13 cellular contexts compared by ENCODE assay signal in the genomic region with DNA sequence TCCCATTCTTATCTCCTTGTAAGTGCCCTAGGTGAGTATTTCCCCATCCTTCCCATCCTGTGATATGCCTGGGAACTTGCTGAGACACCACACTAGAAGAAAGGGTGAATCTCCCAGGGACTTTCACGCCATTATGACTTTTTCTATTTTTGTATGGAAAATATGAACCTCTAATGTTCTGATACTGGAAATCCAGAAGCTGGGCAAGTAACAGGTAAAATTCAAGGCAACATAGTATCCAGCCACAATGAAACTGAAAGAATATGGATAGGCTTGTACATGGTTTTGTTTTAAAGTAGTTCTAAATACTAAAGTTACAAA.
"Had no signal": no experiment of that assay in that cellular context is flagged by ENCODE, and none has a peak within 500 bp of the region (broad histone marks: within the 10 kb centered on the region; RNA-seq: fewer than 3 reads in every experiment).

No MANE protein-coding gene starts in this region.

- H3K27ac ChIP-seq: heart left ventricle, left lung, vagina had no signal

- H3K4me3 ChIP-seq: heart left ventricle, left lung, pancreas, stomach, vagina had no signal

- DNase-seq: activated CD4-positive, alpha-beta T cell treated with anti-CD3 and anti-CD28 coated beads, Interleukin-2, amount 50 U/mL, for 48 hours; activated gamma-delta T cell; activated naive CD8-positive, alpha-beta T cell treated with anti-CD3 and anti-CD28 coated beads for 36 hours; activated T-cell treated with anti-CD3 and anti-CD28 coated beads, Interleukin-2, amount 50 U/mL, for 48 hours; anterior cingulate cortex; heart left ventricle; left lung; retina; stimulated activated CD4-positive, alpha-beta T cell treated with anti-CD3 and anti-CD28 coated beads, Interleukin-4, amount 100 ng/mL, for 4 hours; stomach had no signal

- H3K9me3 ChIP-seq: heart left ventricle, left lung, pancreas, stomach, vagina had no signal

- ATAC-seq: activated CD4-positive, CD25-positive, alpha-beta regulatory T cell treated with anti-CD3 and anti-CD28 coated beads, Interleukin-2, amount 50 U/mL, for 24 hours; heart left ventricle had no signal

- H3K27me3 ChIP-seq: heart left ventricle, left lung, pancreas, stomach, vagina had no signal

- H3K36me3 ChIP-seq: heart left ventricle, left lung, pancreas, stomach, vagina had no signal
